ENCODE assay signal across 16 cellular contexts in genomic region chr10:67385566-67385965, GRCh38.
"Had no signal": no experiment of that assay in that cellular context is flagged by ENCODE, and none has a peak within 500 bp of the region (broad histone marks: within the 10 kb centered on the region; RNA-seq: fewer than 3 reads in every experiment).

No MANE protein-coding gene starts in this region.

- H3K36me3 ChIP-seq: lower lobe of right lung, tibial nerve had no signal

- H3K9me3 ChIP-seq: lower lobe of right lung, tibial nerve had no signal

- H3K4me1 ChIP-seq: lower lobe of right lung, tibial nerve had no signal

- H3K9me3 Mint-ChIP-seq: activated T-helper 1 cell treated with anti-CD3 and anti-CD28 coated beads, Interleukin-12 subunit alpha, Interleukin-12 subunit beta, Interleukin-2, Interleukin-4 antibody, amounts not matched to agents 30 ng/mL and 10 ng/mL and 1 ng/mL, durations not matched to agents 14 hours and 24 hours and 36 hours had no signal

- H3K4me1 Mint-ChIP-seq: naive B cell had no signal

- H3K27me3 ChIP-seq: tibial nerve had no signal

- H3K4me3 Mint-ChIP-seq: activated T-helper 1 cell treated with anti-CD3 and anti-CD28 coated beads, Interleukin-12 subunit alpha, Interleukin-12 subunit beta, Interleukin-2, Interleukin-4 antibody, amounts not matched to agents 30 ng/mL and 10 ng/mL and 1 ng/mL, durations not matched to agents 14 hours and 24 hours and 36 hours; naive B cell; stimulated activated naive B cell treated with anti-CD40 and anti-IgM and Interleukin-4, amounts not matched to agents 10 μg/mL and 1 μg/mL and 100 μg/mL, for 72 hours had no signal

- H3K4me3 ChIP-seq: lower lobe of right lung, tibial nerve had no signal

- H3K27ac Mint-ChIP-seq: activated T-helper 1 cell treated with anti-CD3 and anti-CD28 coated beads, Interleukin-12 subunit alpha, Interleukin-12 subunit beta, Interleukin-2, Interleukin-4 antibody, amounts not matched to agents 30 ng/mL and 10 ng/mL and 1 ng/mL, durations not matched to agents 14 hours and 24 hours and 36 hours; naive B cell; stimulated activated naive B cell treated with anti-CD40 and anti-IgM and Interleukin-4, amounts not matched to agents 10 μg/mL and 1 μg/mL and 100 μg/mL, for 72 hours had no signal

- H3K36me3 Mint-ChIP-seq: naive B cell; stimulated activated naive B cell treated with anti-CD40 and anti-IgM and Interleukin-4, amounts not matched to agents 10 μg/mL and 1 μg/mL and 100 μg/mL, for 72 hours had no signal

- ATAC-seq: activated CD4-positive, CD25-positive, alpha-beta regulatory T cell treated with anti-CD3 and anti-CD28 coated beads, Interleukin-2, amount 50 U/mL, for 24 hours; left cardiac atrium; lower lobe of right lung; stimulated activated naive B cell treated with anti-CD40 and anti-IgM and Interleukin-4, amounts not matched to agents 10 μg/mL and 1 μg/mL and 100 μg/mL, for 72 hours had no signal

- H3K27ac ChIP-seq: epithelial cell of prostate, lower lobe of right lung, tibial nerve had no signal

- DNase-seq: activated CD4-positive, alpha-beta T cell treated with anti-CD3 and anti-CD28 coated beads, Interleukin-2, amount 50 U/mL, for 1 hour; activated CD8-positive, alpha-beta memory T cell treated with anti-CD3 and anti-CD28 coated beads for 24 hours; aorta; dermis blood vessel endothelial cell; foreskin melanocyte; left cardiac atrium; lower lobe of right lung; midbrain; naive B cell; retina; stimulated activated CD4-positive, alpha-beta T cell treated with anti-CD3 and anti-CD28 coated beads, Interleukin-4, amount 100 ng/mL, for 1 hour; stimulated activated naive B cell treated with anti-CD40 and anti-IgM and Interleukin-4, amounts not matched to agents 10 μg/mL and 1 μg/mL and 100 μg/mL, for 72 hours had no signal
